ENCODE assay signal across 10 cellular contexts in the genomic region with DNA sequence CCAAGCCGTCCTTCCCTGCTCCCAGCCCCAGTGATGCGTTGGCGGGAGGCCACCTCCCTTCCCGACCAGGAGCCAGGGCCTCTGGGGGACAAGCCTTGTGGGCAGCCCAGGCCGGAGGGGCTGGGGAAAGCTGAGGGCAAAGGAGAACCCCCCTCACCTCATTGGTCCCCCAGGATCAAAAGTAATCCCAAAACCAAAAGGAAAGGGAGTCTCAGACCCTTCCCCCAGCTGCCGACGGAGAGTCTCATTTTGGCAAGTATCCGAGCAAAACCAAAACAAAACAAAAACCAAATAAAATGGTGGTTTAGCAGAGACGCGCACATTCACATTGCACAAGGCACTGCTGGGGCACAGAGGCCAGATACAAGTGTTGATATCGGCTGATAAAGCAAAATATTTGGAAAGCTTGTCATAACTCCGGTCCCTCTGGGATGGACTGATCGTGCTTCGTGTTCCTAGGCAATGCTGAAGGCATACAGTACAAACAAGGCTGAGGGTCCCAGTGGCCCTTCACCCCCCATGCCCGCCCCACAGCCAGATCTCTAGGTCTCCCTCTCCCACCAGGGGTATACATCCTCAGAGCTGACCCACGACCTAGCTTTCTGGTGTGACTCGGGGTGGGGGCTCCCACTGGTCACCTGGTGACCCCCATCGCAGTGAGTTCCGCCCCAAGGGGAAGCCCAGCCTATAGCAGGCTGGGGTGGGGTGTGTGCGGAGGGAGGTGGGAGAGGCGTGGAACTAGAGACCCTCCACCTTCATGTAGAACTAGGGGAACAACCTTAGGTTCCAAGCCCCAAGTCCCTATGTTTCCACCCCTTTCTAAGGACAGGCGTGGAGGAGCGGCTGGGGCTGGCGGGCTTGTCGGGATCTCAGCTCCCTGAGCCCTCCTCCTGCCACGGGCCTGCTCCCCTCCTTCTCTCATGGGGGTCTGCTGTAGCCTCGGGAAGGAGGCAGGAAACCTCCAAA. TPM values are rescaled to one million over a fixed set of nuclear protein-coding genes. Genes with fewer than 3 reads are reported as not detected.
DNase-seq lines count a peak whose midpoint lies in the region; ATAC-seq and TF ChIP-seq lines count a peak whose summit lies in the region.
"Had no signal": no experiment of that assay in that cellular context is flagged by ENCODE, and none has a peak within 500 bp of the region (broad histone marks: within the 10 kb centered on the region; RNA-seq: fewer than 3 reads in every experiment).

No MANE protein-coding gene starts in this region.

- TF ChIP-seq CTCF in glutamatergic neuron (IDR thresholded peaks at IDR 0.05; ENCODE audit: partially characterized antibody, unreplicated experiment): no peak
- TF ChIP-seq CTCF in ovary (IDR thresholded peaks at IDR 0.05): no peak
- TF ChIP-seq CTCF in MM.1S (IDR thresholded peaks at IDR 0.05; ENCODE audit: low read length): no peak
- TF ChIP-seq CTCF in activated CD8-positive, alpha-beta T cell treated with anti-CD3 and anti-CD28 coated beads for 36 hours (IDR thresholded peaks at IDR 0.05): no peak

- no peak overlapping the region for H2AFZ ChIP-seq in MM.1S (ENCODE audit: low read length)

- CTCF ChIA-PET in activated CD8-positive, alpha-beta T cell treated with anti-CD3 and anti-CD28 coated beads for 36 hours (lab: Charles Lee): no interaction called here

- H3F3A ChIP-seq in MM.1S (ENCODE audit: insufficient read depth, low read length): no peaks in the 10 kb centered on the region

- WGBS in ovary, 3 donors: 23 to 29% (median 26%) methylated on average over 27 of the region's 27 CpGs

- H3K9me2 ChIP-seq in MM.1S (replicated peaks; ENCODE audit: insufficient read depth, low read length): no peaks in the 10 kb centered on the region

- peaks cover 56% of the 10 kb centered on the region for H3K27me3 ChIP-seq in BLaER1
- peaks cover 13% of the 10 kb centered on the region for H3K27me3 ChIP-seq in NT2/D1 (ENCODE audit: insufficient read depth, insufficient read length)
- no peaks in the 10 kb centered on the region for H3K27me3 ChIP-seq in ovary
- peaks cover 78% of the 10 kb centered on the region for H3K27me3 ChIP-seq in MM.1S (replicated peaks; ENCODE audit: insufficient read depth, low read length)

- H3K27ac Mint-ChIP-seq in glutamatergic neuron (ENCODE audit: unreplicated experiment): no peak overlapping the region
- no peak overlapping the region for H3K27ac Mint-ChIP-seq in activated CD8-positive, alpha-beta T cell treated with anti-CD3 and anti-CD28 coated beads for 36 hours
- H3K27ac Mint-ChIP-seq: activated CD8-positive, alpha-beta memory T cell treated with anti-CD3 and anti-CD28 coated beads, Interleukin-2, amount 10 ng/mL, durations not matched to agents 7 days and 5 days had no signal

- no peak for TF ChIP-seq POLR2A in ovary (IDR thresholded peaks at IDR 0.05)

- H3K9me3 ChIP-seq in BLaER1: no peaks in the 10 kb centered on the region
- H3K9me3 ChIP-seq in NT2/D1 (ENCODE audit: insufficient read depth, low read length): no peaks in the 10 kb centered on the region
- no peaks in the 10 kb centered on the region for H3K9me3 ChIP-seq in ovary
- H3K9me3 ChIP-seq in MM.1S (replicated peaks; ENCODE audit: insufficient read depth, low read length): no peaks in the 10 kb centered on the region

- peaks cover 58% of the 10 kb centered on the region for H3K4me1 ChIP-seq in BLaER1
- peaks cover 6% of the 10 kb centered on the region for H3K4me1 ChIP-seq in NT2/D1 (ENCODE audit: insufficient read depth, insufficient read length)
- H3K4me1 ChIP-seq in ovary (ENCODE audit: insufficient read depth): peaks cover 10% of the 10 kb centered on the region
- H3K4me1 ChIP-seq in MM.1S (ENCODE audit: low read length): no peaks in the 10 kb centered on the region

- peaks cover 6% of the 10 kb centered on the region for H3K4me1 Mint-ChIP-seq in glutamatergic neuron (ENCODE audit: low read depth, unreplicated experiment)
- H3K4me1 Mint-ChIP-seq in activated CD8-positive, alpha-beta T cell treated with anti-CD3 and anti-CD28 coated beads for 36 hours (ENCODE audit: low read depth): no peaks in the 10 kb centered on the region
- H3K4me1 Mint-ChIP-seq: activated CD8-positive, alpha-beta memory T cell treated with anti-CD3 and anti-CD28 coated beads, Interleukin-2, amount 10 ng/mL, durations not matched to agents 7 days and 5 days had no signal

- H3K4me3 ChIP-seq in BLaER1: peak overlapping the region; percentile 88; the same call in 1 of the 2 replicates
- H3K4me3 ChIP-seq in NT2/D1 (ENCODE audit: insufficient read length, low read depth): peak overlapping the region; percentile 53
- peak overlapping the region; percentile 56 for H3K4me3 ChIP-seq in ovary
- no peak overlapping the region; the same call in 1 of the 2 replicates for H3K4me3 ChIP-seq in MM.1S (ENCODE audit: low read length)

- H3K9ac ChIP-seq in BLaER1 (peak overlapping the region; percentile 88; the same call in 1 of the 2 replicates), NT2/D1 (ENCODE audit: insufficient read length, low read depth) (peak overlapping the region; percentile 65), MM.1S (ENCODE audit: low read length) (no peak overlapping the region)

- no peak for ATAC-seq in HG03439 (IDR thresholded peaks at IDR 0.05; ENCODE audit: unreplicated experiment)
- no peak for ATAC-seq in activated CD8-positive, alpha-beta T cell treated with anti-CD3 and anti-CD28 coated beads for 36 hours
- ATAC-seq in GM21737 (IDR thresholded peaks at IDR 0.05; ENCODE audit: unreplicated experiment): no peak
- ATAC-seq: activated CD8-positive, alpha-beta memory T cell treated with anti-CD3 and anti-CD28 coated beads, Interleukin-2, amount 10 ng/mL, durations not matched to agents 7 days and 5 days had no signal

- POLR2A ChIA-PET in activated CD8-positive, alpha-beta T cell treated with anti-CD3 and anti-CD28 coated beads for 36 hours (lab: Charles Lee): no interaction called here

- peak overlapping the region; percentile 99 for H3K4me2 ChIP-seq in BLaER1
- H3K4me2 ChIP-seq in MM.1S (ENCODE audit: low read depth, low read length): no peak overlapping the region

- H3K36me3 Mint-ChIP-seq in glutamatergic neuron (ENCODE audit: unreplicated experiment): no peaks in the 10 kb centered on the region
- no peaks in the 10 kb centered on the region for H3K36me3 Mint-ChIP-seq in activated CD8-positive, alpha-beta T cell treated with anti-CD3 and anti-CD28 coated beads for 36 hours (ENCODE audit: low read depth)
- H3K36me3 Mint-ChIP-seq: activated CD8-positive, alpha-beta memory T cell treated with anti-CD3 and anti-CD28 coated beads, Interleukin-2, amount 10 ng/mL, durations not matched to agents 7 days and 5 days had no signal

- peak overlapping the region; percentile 34 for H3K4me3 Mint-ChIP-seq in glutamatergic neuron (ENCODE audit: unreplicated experiment)
- H3K4me3 Mint-ChIP-seq in activated CD8-positive, alpha-beta T cell treated with anti-CD3 and anti-CD28 coated beads for 36 hours: no peak overlapping the region
- H3K4me3 Mint-ChIP-seq: activated CD8-positive, alpha-beta memory T cell treated with anti-CD3 and anti-CD28 coated beads, Interleukin-2, amount 10 ng/mL, durations not matched to agents 7 days and 5 days had no signal

- intact Hi-C loops in ovary (cut with DNase I): loop anchor here in 1 of 4 donors (5.0 to 10.0 kb wide), 2 partner anchors 107 to 165 kb away; a partner anchor contains a TSS
- intact Hi-C loops in activated CD8-positive, alpha-beta T cell treated with anti-CD3 and anti-CD28 coated beads for 36 hours (cut with micrococcal nuclease): no loop called here

- H4K20me1 ChIP-seq in BLaER1: peaks cover 36% of the 10 kb centered on the region
- H4K20me1 ChIP-seq in MM.1S (ENCODE audit: insufficient read depth, low read length): no peaks in the 10 kb centered on the region

- TF ChIP-seq EP300 in ovary (IDR thresholded peaks at IDR 0.05): no peak

- H3K36me3 ChIP-seq in BLaER1 (no peaks in the 10 kb centered on the region), NT2/D1 (ENCODE audit: insufficient read depth, insufficient read length, low read length) (no peaks in the 10 kb centered on the region), ovary (no peaks in the 10 kb centered on the region), MM.1S (replicated peaks; ENCODE audit: insufficient read depth, low read length) (no peaks in the 10 kb centered on the region)

- no peak overlapping the region for H3K27ac ChIP-seq in BLaER1
- no peak overlapping the region for H3K27ac ChIP-seq in ovary
- no peak overlapping the region for H3K27ac ChIP-seq in MM.1S (ENCODE audit: low read length)

- H3K9me3 Mint-ChIP-seq in glutamatergic neuron (ENCODE audit: unreplicated experiment): peaks cover 4% of the 10 kb centered on the region
- no peaks in the 10 kb centered on the region for H3K9me3 Mint-ChIP-seq in activated CD8-positive, alpha-beta T cell treated with anti-CD3 and anti-CD28 coated beads for 36 hours

- H3K27me3 Mint-ChIP-seq in glutamatergic neuron (ENCODE audit: unreplicated experiment): peaks cover 19% of the 10 kb centered on the region
- H3K27me3 Mint-ChIP-seq in activated CD8-positive, alpha-beta T cell treated with anti-CD3 and anti-CD28 coated beads for 36 hours: peaks cover 32% of the 10 kb centered on the region

- DNase-seq in NT2/D1 (ENCODE audit: low read depth, low spot score) (no peak), glutamatergic neuron (no peak), ovary (peak in 2 of 5 donors; percentile 37 to 43), MM.1S (no peak)
- DNase-seq in activated CD8-positive, alpha-beta T cell treated with anti-CD3 and anti-CD28 coated beads for 36 hours: no peak
- DNase-seq: activated CD8-positive, alpha-beta memory T cell treated with anti-CD3 and anti-CD28 coated beads, Interleukin-2, amount 10 ng/mL, durations not matched to agents 7 days and 5 days; NCI-H82 had no signal

- H3K79me2 ChIP-seq in MM.1S (ENCODE audit: low read length): no peaks in the 10 kb centered on the region

RNA-seq across cellular contexts. Expression of a gene that starts 2.0 kb away (rescaled TPM):
- 0.66 TPM for total RNA-seq in glutamatergic neuron (ENCODE audit: unreplicated experiment)
- 1 to 10 TPM; 1.5 to 6.1 (median 3.7) TPM for total RNA-seq in ovary
- polyA plus RNA-seq in ovary: 1 to 10 TPM in 1 of 2 donors, under 1 TPM in 1; 0.92 to 4.3 TPM
- under 1 TPM; 0.34 to 0.45 TPM for total RNA-seq in activated CD8-positive, alpha-beta T cell treated with anti-CD3 and anti-CD28 coated beads for 36 hours
